In the genomic region with DNA sequence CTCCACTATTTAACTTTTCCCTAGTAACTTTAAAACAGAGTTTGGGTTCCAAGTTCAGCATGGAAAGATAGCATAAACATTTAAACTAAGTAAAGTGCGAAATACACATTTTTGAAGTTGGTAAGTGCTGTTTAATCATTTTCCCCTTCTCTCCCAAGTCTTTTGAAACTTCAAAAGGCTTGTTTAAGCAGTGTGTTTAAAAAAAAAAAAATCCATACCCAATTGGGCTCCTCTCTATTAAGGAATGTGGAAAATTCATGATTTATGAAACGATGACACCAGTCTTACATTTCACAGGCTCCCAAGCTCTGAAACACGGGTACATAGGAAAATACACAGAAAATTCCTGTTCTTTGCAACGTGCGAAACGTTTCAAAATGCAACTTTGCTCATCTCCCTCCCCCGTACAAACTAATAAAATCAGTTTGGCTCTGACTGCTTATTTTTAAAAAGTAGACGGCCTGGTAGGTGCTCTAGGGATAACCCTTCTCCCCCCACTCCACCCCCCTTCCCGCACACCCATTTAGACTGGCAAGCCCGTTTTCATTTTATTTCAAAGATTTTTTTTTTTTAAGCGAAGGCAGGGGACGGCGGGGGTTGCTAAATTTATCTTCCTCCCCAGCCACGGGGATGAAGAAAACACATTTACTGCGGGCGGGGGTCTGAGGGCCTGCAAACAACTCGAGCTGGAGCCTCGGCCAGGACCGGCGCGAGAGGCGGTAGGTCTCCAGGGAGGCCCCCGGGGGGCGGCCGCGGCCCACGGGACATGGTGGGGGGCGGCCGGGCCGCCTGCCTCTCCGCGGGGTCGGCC, we compare ENCODE assay signal across 8 cellular contexts. TPM values are rescaled to one million over a fixed set of nuclear protein-coding genes. Genes with fewer than 3 reads are reported as not detected.
DNase-seq lines count a peak whose midpoint lies in the region; ATAC-seq and TF ChIP-seq lines count a peak whose summit lies in the region.

No MANE protein-coding gene starts in this region.

- no peak for TF ChIP-seq POLR2A in transverse colon (IDR thresholded peaks at IDR 0.05)

- peaks cover 71% of the 10 kb centered on the region for H3K4me1 Mint-ChIP-seq in chondrocyte (ENCODE audit: low read depth)

- peak overlapping the region; percentile 79 for H2BK120ac ChIP-seq in mesenchymal stem cell (ENCODE audit: low read depth, low read length)

- peak overlapping the region; percentile 64 for H4K8ac ChIP-seq in mesenchymal stem cell (ENCODE audit: low read length)

- H3K36me3 ChIP-seq in Panc1 (ENCODE audit: control insufficient read depth, insufficient read depth, low read length) (no peaks in the 10 kb centered on the region; the same call in 1 of the 2 replicates), mesenchymal stem cell (ENCODE audit: control insufficient read depth in 1 of 2, insufficient read depth in 2 of 2, low read depth in 1 of 2, low read length in 2 of 2) (peaks cover 0 to 7% of the 10 kb centered on the region in 2 experiments), transverse colon (no peaks in the 10 kb centered on the region)

- CTCF ChIA-PET in Panc1 (lab: Charles Lee) = no interaction called here

- H2BK15ac ChIP-seq in mesenchymal stem cell (ENCODE audit: low read depth, poor library complexity, severe bottlenecking) = peak overlapping the region; percentile 83

- no peaks in the 10 kb centered on the region for H3K27me3 Mint-ChIP-seq in chondrocyte (ENCODE audit: low read depth)

- H2BK5ac ChIP-seq in mesenchymal stem cell (ENCODE audit: low read depth, low read length, poor library complexity, severe bottlenecking) = peak overlapping the region; percentile 95

- H3K4me3 ChIP-seq in Panc1 (ENCODE audit: low read depth in 2 of 2, low read length in 2 of 2) = peak overlapping the region; percentile 43 to 66
- peak overlapping the region; percentile 65 to 82 for H3K4me3 ChIP-seq in mesenchymal stem cell (ENCODE audit: insufficient read depth in 1 of 2, low read depth in 1 of 2, low read length in 2 of 2)
- H3K4me3 ChIP-seq in transverse colon = peak overlapping the region; percentile 50 to 74 (median 72)

- peak overlapping the region; percentile 81 to 86 for H3K4ac ChIP-seq in mesenchymal stem cell (ENCODE audit: low read depth in 1 of 2, low read length in 2 of 2)

- POLR2A ChIA-PET in Panc1 (lab: Charles Lee) = no interaction called here

- in situ Hi-C loops in Panc1 (cut with HindIII; ENCODE audit: low pct_unique_long_range_greater_than_20kb, low sequenced_read_pairs) (no loop called here), transverse colon (cut with MboI; ENCODE audit: low pct_ligation_motif_present in 1 of 4, low pct_unique_long_range_greater_than_20kb in 1 of 4, low sequenced_read_pairs in 3 of 4) (no loop called here)

- peaks cover 8% of the 10 kb centered on the region for H3K36me3 Mint-ChIP-seq in chondrocyte (ENCODE audit: low read depth)

- TF ChIP-seq CTCF in Panc1 (IDR thresholded peaks at IDR 0.05) = no peak
- TF ChIP-seq CTCF in chondrocyte (IDR thresholded peaks at IDR 0.05) = no peak
- no peak for TF ChIP-seq CTCF in transverse colon (IDR thresholded peaks at IDR 0.05)

- ATAC-seq in GM21381 (IDR thresholded peaks at IDR 0.05; ENCODE audit: unreplicated experiment) (peak; percentile 10), Panc1 (no peak), GM18511 (IDR thresholded peaks at IDR 0.05; ENCODE audit: unreplicated experiment) (no peak)

- BruUV-seq in Panc1 (replicated peaks; lab: Mats Ljungman, UMichigan) = TSS peak; percentile 91

- no peaks in the 10 kb centered on the region for H3K9me3 Mint-ChIP-seq in chondrocyte (ENCODE audit: low read depth)

- 1% methylated on average over 13 of the region's 33 CpGs for WGBS in mesenchymal stem cell
- WGBS in transverse colon (ENCODE audit: low coverage in 1 of 2), 2 donors = 1 to 10% methylated on average over 1 to 33 of the region's 33 CpGs

- H2AK5ac ChIP-seq in mesenchymal stem cell (ENCODE audit: low read length, severe bottlenecking) = no peak overlapping the region

- no peak overlapping the region for H2BK12ac ChIP-seq in mesenchymal stem cell (ENCODE audit: low read length in 2 of 2)

- H3K27ac Mint-ChIP-seq in chondrocyte (ENCODE audit: unreplicated experiment) = peak overlapping the region; percentile 99

- no peak for TF ChIP-seq EP300 in transverse colon (IDR thresholded peaks at IDR 0.05; ENCODE audit: low read depth)

- H3K27me3 ChIP-seq in Panc1 (ENCODE audit: control insufficient read depth, insufficient read depth, low read length) = no peaks in the 10 kb centered on the region
- no peaks in the 10 kb centered on the region for H3K27me3 ChIP-seq in mesenchymal stem cell (ENCODE audit: control insufficient read depth in 1 of 2, insufficient read depth in 1 of 2, low read length in 2 of 2)
- no peaks in the 10 kb centered on the region for H3K27me3 ChIP-seq in transverse colon

- no peak overlapping the region for H3K14ac ChIP-seq in mesenchymal stem cell (ENCODE audit: low read length in 2 of 2)

- H3K27ac ChIP-seq in Panc1 (ENCODE audit: low read length) (peak overlapping the region; percentile 92), mesenchymal stem cell (ENCODE audit: low read length, poor library complexity, severe bottlenecking) (peak overlapping the region; percentile 89), transverse colon (peak overlapping the region; percentile 97 to 99 (median 98))

- peak overlapping the region; percentile 80 for H3K4me3 Mint-ChIP-seq in chondrocyte (ENCODE audit: unreplicated experiment)

- H3K9ac ChIP-seq in mesenchymal stem cell (ENCODE audit: low read length) = peak overlapping the region; percentile 99

- DNase-seq in Ammon's horn (ENCODE audit: low spot score) = peak; percentile 4
- DNase-seq in Panc1 (ENCODE audit: low read depth, low spot score) = no peak
- no peak for DNase-seq in chondrocyte (ENCODE audit: low spot score)
- peak; percentile 60 for DNase-seq in mesenchymal stem cell
- no peak for DNase-seq in transverse colon
- no peak for DNase-seq in D341Med (ENCODE audit: low spot score)

- peak overlapping the region; percentile 54 to 88 for H3K18ac ChIP-seq in mesenchymal stem cell (ENCODE audit: low read depth in 1 of 2, low read length in 2 of 2)

- H3K4me1 ChIP-seq in Panc1 (ENCODE audit: control insufficient read depth, insufficient read depth, low read length) = peaks cover 15% of the 10 kb centered on the region; the same call in 1 of the 2 replicates
- peaks cover 2% of the 10 kb centered on the region for H3K4me1 ChIP-seq in mesenchymal stem cell (ENCODE audit: control insufficient read depth, insufficient read depth, low read depth, low read length)
- peaks cover 14 to 51% (median 33%) of the 10 kb centered on the region in 4 donors for H3K4me1 ChIP-seq in transverse colon

- intact Hi-C loops in Panc1 (cut with micrococcal nuclease; ENCODE audit: unreplicated experiment) = no loop called here
- intact Hi-C loops in transverse colon (cut with DNase I; ENCODE audit: low total_unique reads) = no loop called here

- peak overlapping the region; percentile 51 for H2AFZ ChIP-seq in mesenchymal stem cell (ENCODE audit: low read depth, low read length)

- H3K4me2 ChIP-seq in mesenchymal stem cell (ENCODE audit: low read length, poor library complexity, severe bottlenecking) = peak overlapping the region; percentile 61

- H3K79me1 ChIP-seq in mesenchymal stem cell (replicated peaks; ENCODE audit: low read length, poor library complexity, severe bottlenecking) = no peaks in the 10 kb centered on the region

- H3K9me3 ChIP-seq in Panc1 (ENCODE audit: control insufficient read depth, insufficient read depth, low read depth, low read length) (no peaks in the 10 kb centered on the region), mesenchymal stem cell (ENCODE audit: control insufficient read depth, low read length) (no peaks in the 10 kb centered on the region), transverse colon (no peaks in the 10 kb centered on the region)

- no peak overlapping the region for H3K23ac ChIP-seq in mesenchymal stem cell (ENCODE audit: low read length in 2 of 2)

- peak overlapping the region; percentile 86 for H4K91ac ChIP-seq in mesenchymal stem cell (ENCODE audit: low read length)

RNA-seq across cellular contexts. Expression of a gene that starts 0.8 kb away (rescaled TPM):
- total RNA-seq in Panc1 (2021; ENCODE audit: unreplicated experiment) = 38.7 TPM
- polyA plus RNA-seq in Panc1 (2012; ENCODE audit: insufficient read length) = 8.8 TPM
- total RNA-seq in chondrocyte = 70.4 to 75.3 TPM (median 72.8 TPM) in 3 replicates
- 8.4 TPM for polyA plus RNA-seq in mesenchymal stem cell (2013, experiment 1 of 2)
- polyA plus RNA-seq in mesenchymal stem cell (2013, experiment 2 of 2) = 8.1 TPM
- total RNA-seq in transverse colon = 10 to 100 TPM; 33.7 to 50.5 (median 47.4) TPM

Comparison
In these comparisons a context has a peak if more than half of its experiments do, and no peak if none do; other contexts are left out.
1. DNase-seq: peak in Ammon's horn (single experiment) and mesenchymal stem cell (single experiment); none in Panc1 (single experiment), chondrocyte (single experiment), transverse colon (single experiment) and D341Med (single experiment).
2. Peak in every context shown above with its lines, with median percentiles within 50 percentile points of each other: H3K27ac ChIP-seq and H3K4me3 ChIP-seq.